Comparison of ENCODE assay signal across 8 cellular contexts in genomic region chr3:4741404-4742307, GRCh38.
DNase-seq lines count a peak whose midpoint lies in the region; ATAC-seq, FAIRE-seq and TF ChIP-seq lines count a peak whose summit lies in the region.

No MANE protein-coding gene starts in this region.

- ATAC-seq in GM18505 (IDR thresholded peaks at IDR 0.05; ENCODE audit: unreplicated experiment), result no peak

- POLR2A ChIA-PET in activated CD4-positive, alpha-beta T cell treated with anti-CD3 and anti-CD28 coated beads, Interleukin-2, amount 10 ng/mL, durations not matched to agents 7 days and 5 days (lab: Charles Lee), result no interaction called here

- TF ChIP-seq POLR2A in GM18505 (IDR thresholded peaks at IDR 0.05; ENCODE audit: borderline replicate concordance, extremely low read depth, insufficient read depth, insufficient read length), result no peak
- TF ChIP-seq POLR2A in GM12892 (IDR thresholded peaks at IDR 0.05; ENCODE audit: low read depth, low read length), result no peak

- H3K4me3 ChIP-seq in fibroblast of the aortic adventitia (ENCODE audit: low read depth, low read length), result no peak overlapping the region

- no peak for TF ChIP-seq CTCF in fibroblast of the aortic adventitia (IDR thresholded peaks at IDR 0.05; ENCODE audit: insufficient read depth, low read length)

- no peaks in the 10 kb centered on the region for H3K27me3 Mint-ChIP-seq in activated CD4-positive, alpha-beta T cell treated with anti-CD3 and anti-CD28 coated beads, Interleukin-2, amount 10 ng/mL, durations not matched to agents 7 days and 5 days

- no peak overlapping the region for H3K4me3 Mint-ChIP-seq in activated CD4-positive, alpha-beta T cell treated with anti-CD3 and anti-CD28 coated beads, Interleukin-2, amount 10 ng/mL, durations not matched to agents 7 days and 5 days

- peaks cover 72% of the 10 kb centered on the region for H3K36me3 Mint-ChIP-seq in activated CD4-positive, alpha-beta T cell treated with anti-CD3 and anti-CD28 coated beads, Interleukin-2, amount 10 ng/mL, durations not matched to agents 7 days and 5 days (ENCODE audit: low read depth)

- FAIRE-seq in GM12892 (lab: Jason Lieb, UNC), result no peak

- DNase-seq in A172 (ENCODE audit: low spot score) (peak; percentile 99), HPDE6-E6E7 (ENCODE audit: extremely low spot score) (peak; percentile 66), fibroblast of the aortic adventitia (ENCODE audit: low read depth) (peak; percentile 99), pons (ENCODE audit: low spot score) (peak; percentile 37), germinal center (ENCODE audit: low spot score) (no peak), GM12892 (ENCODE audit: insufficient read length) (no peak)
- DNase-seq in activated CD4-positive, alpha-beta T cell treated with anti-CD3 and anti-CD28 coated beads, Interleukin-2, amount 10 ng/mL, durations not matched to agents 7 days and 5 days, result no peak

- peaks cover 27% of the 10 kb centered on the region for H3K9me3 Mint-ChIP-seq in activated CD4-positive, alpha-beta T cell treated with anti-CD3 and anti-CD28 coated beads, Interleukin-2, amount 10 ng/mL, durations not matched to agents 7 days and 5 days

- CTCF ChIA-PET in activated CD4-positive, alpha-beta T cell treated with anti-CD3 and anti-CD28 coated beads, Interleukin-2, amount 10 ng/mL, durations not matched to agents 7 days and 5 days (lab: Charles Lee), result interaction anchor here (0.7 to 2.6 kb wide), 6 partner anchors 9 to 475 kb away, joined by 3 to 14 read pairs (median 4); no protein-coding TSS in a partner anchor

- H3K27ac Mint-ChIP-seq in activated CD4-positive, alpha-beta T cell treated with anti-CD3 and anti-CD28 coated beads, Interleukin-2, amount 10 ng/mL, durations not matched to agents 7 days and 5 days, result peak overlapping the region; percentile 89

- peaks cover 74% of the 10 kb centered on the region for H3K4me1 Mint-ChIP-seq in activated CD4-positive, alpha-beta T cell treated with anti-CD3 and anti-CD28 coated beads, Interleukin-2, amount 10 ng/mL, durations not matched to agents 7 days and 5 days

Comparison
In these comparisons a context has a peak if more than half of its experiments do, and no peak if none do; other contexts are left out.
1. DNase-seq: peak in A172 (single experiment), HPDE6-E6E7 (single experiment), fibroblast of the aortic adventitia (single experiment) and pons (single experiment); none in activated CD4-positive, alpha-beta T cell treated with anti-CD3 and anti-CD28 coated beads, Interleukin-2, amount 10 ng/mL, durations not matched to agents 7 days and 5 days (single experiment), germinal center (single experiment) and GM12892 (single experiment).